Comparison of ENCODE assay signal across 8 cellular contexts in the genomic region with DNA sequence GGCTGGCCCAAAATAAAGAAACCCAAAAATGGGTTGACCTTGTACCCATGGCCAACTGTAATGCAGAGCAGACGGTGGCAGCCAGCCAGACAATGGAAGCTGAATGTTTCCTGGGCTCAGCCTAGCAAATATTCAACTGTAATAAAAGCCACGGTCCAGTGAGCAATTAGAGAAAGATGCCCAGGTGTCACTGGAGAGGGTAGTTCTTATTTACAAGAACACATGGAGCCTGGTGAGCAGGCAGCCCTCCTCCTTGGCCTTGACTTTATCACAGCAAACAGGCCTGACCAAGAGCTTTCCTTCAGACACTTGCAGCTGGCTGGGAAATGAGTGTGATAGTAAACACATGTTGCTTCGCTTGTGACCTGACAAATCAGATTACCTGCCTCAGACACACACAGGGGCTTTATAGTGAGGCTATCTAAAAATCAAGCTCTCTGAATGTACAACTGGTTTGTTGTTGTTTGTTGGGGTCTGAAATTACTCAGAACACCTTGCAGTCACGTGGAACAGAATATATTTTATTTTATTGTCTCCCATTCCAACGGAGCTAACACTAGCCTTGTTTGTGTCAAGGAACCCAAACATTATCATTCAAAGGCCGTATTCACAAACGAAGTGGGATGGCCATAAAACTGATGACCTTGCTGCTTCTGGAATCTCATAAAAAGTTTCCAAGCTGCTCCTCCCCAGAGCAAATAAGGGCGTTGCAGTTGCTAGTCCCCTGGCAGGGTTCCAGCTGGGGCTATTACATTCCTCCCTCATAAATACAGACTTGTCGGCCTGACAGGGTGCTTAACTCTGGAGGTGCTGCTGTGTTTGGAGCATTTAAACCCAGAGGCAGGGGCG.
A peak's percentile ranks its signal among the peaks of the same experiment; 100 is the strongest.
DNase-seq lines count a peak whose midpoint lies in the region; ATAC-seq, FAIRE-seq and TF ChIP-seq lines count a peak whose summit lies in the region.

No MANE protein-coding gene starts in this region.

- peak; percentile 85 for ATAC-seq in mucosa of descending colon
- no peak for ATAC-seq in HG03045 (IDR thresholded peaks at IDR 0.05; ENCODE audit: unreplicated experiment)
- ATAC-seq in GM21825 (IDR thresholded peaks at IDR 0.05; ENCODE audit: unreplicated experiment) = no peak
- ATAC-seq in HG03469 (IDR thresholded peaks at IDR 0.05; ENCODE audit: unreplicated experiment) = no peak

- TF ChIP-seq CTCF in bronchial epithelial cell (IDR thresholded peaks at IDR 0.05; ENCODE audit: insufficient read depth, low read length, severe bottlenecking) (no peak), mucosa of descending colon (IDR thresholded peaks at IDR 0.05) (no peak)

- FAIRE-seq in bronchial epithelial cell (lab: Jason Lieb, UNC) = no peak

- H3K4me1 ChIP-seq in mucosa of descending colon (ENCODE audit: low read depth) = peaks cover 51% of the 10 kb centered on the region

- H3K9me3 ChIP-seq in mucosa of descending colon = no peaks in the 10 kb centered on the region

- no peaks in the 10 kb centered on the region for H3K27me3 ChIP-seq in bronchial epithelial cell (ENCODE audit: control insufficient read depth, insufficient read depth, low read length)

- intact Hi-C loops in mucosa of descending colon (cut with DNase I, micrococcal nuclease) = loop anchor here in 1 of 2 donors (5.0 kb wide), 1 partner anchor 91 kb away; no protein-coding TSS in a partner anchor

- H3K4me3 ChIP-seq in bronchial epithelial cell (ENCODE audit: low read depth, low read length) (no peak overlapping the region), mucosa of descending colon (no peak overlapping the region)

- no peaks in the 10 kb centered on the region for H3K36me3 ChIP-seq in bronchial epithelial cell (ENCODE audit: control insufficient read depth, insufficient read depth, low read length)
- no peaks in the 10 kb centered on the region for H3K36me3 ChIP-seq in mucosa of descending colon (ENCODE audit: low read depth)

- DNase-seq in Daoy (ENCODE audit: low read depth) (peak; percentile 90), NCI-H2196 (lab: John Stamatoyannopoulos, UW; ENCODE audit: unreplicated experiment) (peak; percentile 91), bronchial epithelial cell (ENCODE audit: low read depth) (peak; percentile 82), mucosa of descending colon (peak; percentile 83 to 99 (median 85))
- DNase-seq in stimulated activated CD4-positive, alpha-beta T cell treated with anti-CD3 and anti-CD28 coated beads, Interleukin-4, amount 100 ng/mL, for 4 hours = no peak

Comparison
In these comparisons a context has a peak if more than half of its experiments do, and no peak if none do; other contexts are left out.
1. DNase-seq: peak in Daoy (single experiment), NCI-H2196 (single experiment), bronchial epithelial cell (single experiment) and mucosa of descending colon (3 of 3); none in stimulated activated CD4-positive, alpha-beta T cell treated with anti-CD3 and anti-CD28 coated beads, Interleukin-4, amount 100 ng/mL, for 4 hours (0 of 2).